ENCODE assay signal across 1 cellular context in genomic region chr11:65857500-65858353, GRCh38.
A peak's percentile ranks its signal among the peaks of the same experiment; 100 is the strongest.
TF ChIP-seq lines count a peak whose summit lies in the region.

TSS of gene CFL1 (minus strand) at chr11:65858180. CDS start at chr11:65858099, 81 bp downstream.

TF ChIP-seq in HepG2, 621 proteins besides CTCF, POLR2A, EP300 and RAD21 (continued from another document and continues in another):
- TF ChIP-seq E2F2 (CRISPR knock-in tag; IDR thresholded peaks at IDR 0.05; ENCODE audit: borderline replicate concordance) (no peak), RFX1 (IDR thresholded peaks at IDR 0.05) (no peak), CREB1 (IDR thresholded peaks at IDR 0.05) (peak; percentile 52; the same call in 1 of the 2 replicates), CREB1 (CRISPR knock-in tag; IDR thresholded peaks at IDR 0.05) (peak; percentile 64), BCLAF1 (IDR thresholded peaks at IDR 0.05) (no peak), ZNF142 (CRISPR knock-in tag; IDR thresholded peaks at IDR 0.05) (peak; percentile 28; the same call in 1 of the 2 replicates), GABPB1 (CRISPR knock-in tag; IDR thresholded peaks at IDR 0.05) (peak; percentile 97), SRF (IDR thresholded peaks at IDR 0.05; ENCODE audit: low read depth, low read length) (0 out of 2 replicates have a peak, but pooled peaks have one; percentile 15), ZFY (CRISPR knock-in tag; IDR thresholded peaks at IDR 0.05) (peak; percentile 86), SRSF4 (IDR thresholded peaks at IDR 0.05; ENCODE audit: low read depth, low read length, poor library complexity, severe bottlenecking) (no peak), ZNF503 (CRISPR knock-in tag; IDR thresholded peaks at IDR 0.05) (no peak; the same call in 1 of the 2 replicates), MATR3 (CRISPR knock-in tag; IDR thresholded peaks at IDR 0.05) (no peak), ARID3A (IDR thresholded peaks at IDR 0.05; ENCODE audit: low read depth, low read length) (no peak), KDM5B (CRISPR knock-in tag; IDR thresholded peaks at IDR 0.05; ENCODE audit: borderline replicate concordance) (peak; percentile 62; the same call in 1 of the 2 replicates), ZNF570 (CRISPR knock-in tag; IDR thresholded peaks at IDR 0.05; ENCODE audit: borderline replicate concordance) (no peak), SALL1 (CRISPR knock-in tag; IDR thresholded peaks at IDR 0.05) (peak; percentile 72), ZKSCAN5 (CRISPR knock-in tag; IDR thresholded peaks at IDR 0.05) (no peak), ZFP37 (CRISPR knock-in tag; IDR thresholded peaks at IDR 0.05; ENCODE audit: borderline replicate concordance) (no peak; the same call in 1 of the 2 replicates), MXI1 (IDR thresholded peaks at IDR 0.05; ENCODE audit: borderline replicate concordance, low read depth, low read length) (peak; percentile 76; the same call in 1 of the 3 replicates), ZFAT (CRISPR knock-in tag; conservative IDR thresholded peaks at IDR 0.05) (0 out of 2 replicates have a peak, but pooled peaks have one; percentile 46), FOSL1 (CRISPR knock-in tag; IDR thresholded peaks at IDR 0.05; ENCODE audit: borderline replicate concordance) (no peak), TFAP4 (IDR thresholded peaks at IDR 0.05; ENCODE audit: borderline replicate concordance, low read depth) (no peak), ZSCAN12 (CRISPR knock-in tag; IDR thresholded peaks at IDR 0.05) (no peak), JUNB (CRISPR knock-in tag; IDR thresholded peaks at IDR 0.05; ENCODE audit: borderline replicate concordance) (no peak), U2AF1 (optimal IDR thresholded peaks at IDR 0.05; ENCODE audit: low read depth, low read length) (peak; percentile 71), NFKB2 (CRISPR knock-in tag; IDR thresholded peaks at IDR 0.05; ENCODE audit: borderline replicate concordance) (peak; percentile 69; the same call in 1 of the 2 replicates), NCOA5 (CRISPR knock-in tag; IDR thresholded peaks at IDR 0.05) (no peak), MEIS2 (CRISPR knock-in tag; IDR thresholded peaks at IDR 0.05) (no peak; the same call in 1 of the 2 replicates), GMEB1 (CRISPR knock-in tag; IDR thresholded peaks at IDR 0.05; ENCODE audit: borderline replicate concordance) (peak; percentile 91), ARNT2 (CRISPR knock-in tag; IDR thresholded peaks at IDR 0.05; ENCODE audit: low read depth) (peak; percentile 29; the same call in 1 of the 2 replicates), MEIS1 (CRISPR knock-in tag; IDR thresholded peaks at IDR 0.05; ENCODE audit: borderline replicate concordance) (peak; percentile 44; the same call in 1 of the 2 replicates), POGZ (CRISPR knock-in tag; IDR thresholded peaks at IDR 0.05) (peak; percentile 38; the same call in 1 of the 2 replicates), DRAP1 (CRISPR knock-in tag; IDR thresholded peaks at IDR 0.05) (peak; percentile 97), ZBTB21 (CRISPR knock-in tag; IDR thresholded peaks at IDR 0.05) (no peak), ZNF33B (CRISPR knock-in tag; IDR thresholded peaks at IDR 0.05) (no peak), STAT6 (CRISPR knock-in tag; IDR thresholded peaks at IDR 0.05; ENCODE audit: borderline replicate concordance) (no peak), ZNF317 (CRISPR knock-in tag; IDR thresholded peaks at IDR 0.05) (peak; percentile 24; the same call in 1 of the 2 replicates), RBM22 (optimal IDR thresholded peaks at IDR 0.05; ENCODE audit: low read length) (no peak), ZNF576 (CRISPR knock-in tag; IDR thresholded peaks at IDR 0.05) (no peak)
